In the genomic region with DNA sequence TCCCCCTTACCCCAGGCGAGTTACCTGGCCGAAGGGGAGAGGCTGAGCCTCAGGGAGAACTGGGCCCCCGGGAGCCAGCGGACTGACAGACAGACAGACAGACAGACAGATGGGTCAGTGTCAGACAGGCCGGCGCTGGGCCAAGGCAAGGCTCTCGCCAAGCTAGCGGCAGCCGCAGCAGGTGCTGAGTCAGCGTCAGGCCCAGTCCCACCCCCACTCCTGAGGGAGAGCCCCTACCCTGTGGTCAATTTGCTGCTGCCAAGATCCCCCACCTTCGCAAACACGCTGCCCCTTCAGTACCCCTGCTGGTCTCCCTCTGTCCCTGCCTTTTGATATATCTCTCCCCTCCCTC, we compare ENCODE assay signal across 10 cellular contexts. TPM values are rescaled to one million over a fixed set of nuclear protein-coding genes. Genes with fewer than 3 reads are reported as not detected.
DNase-seq lines count a peak whose midpoint lies in the region; ATAC-seq and TF ChIP-seq lines count a peak whose summit lies in the region.
"Had no signal": no experiment of that assay in that cellular context is flagged by ENCODE, and none has a peak within 500 bp of the region (broad histone marks: within the 10 kb centered on the region; RNA-seq: fewer than 3 reads in every experiment).

No MANE protein-coding gene starts in this region.

- POLR2A ChIA-PET in CD4-positive, alpha-beta T cell (lab: Charles Lee) = interaction anchor here (0.7 to 9.0 kb wide), 10 partner anchors 13 to 246 kb away, joined by 3 to 156 read pairs (median 6); partner anchors contain the start of genes ACAP1, POLR2A, SLC35G6 and SOX15

- H3K27ac ChIP-seq in CD4-positive, alpha-beta T cell (ENCODE audit: low read depth, low read length) = no peak overlapping the region
- H3K27ac ChIP-seq in HUES48 (ENCODE audit: low read depth, low read length) = peak overlapping the region; percentile 86

- H3K9ac ChIP-seq in HUES48 (ENCODE audit: low read depth, low read length) = peak overlapping the region; percentile 93; the same call in 1 of the 2 replicates

- no peak for DNase-seq in CD4-positive, alpha-beta T cell
- peak; percentile 79 for DNase-seq in astrocyte of the hippocampus (ENCODE audit: low read depth, low spot score)
- no peak for DNase-seq in memory B cell (ENCODE audit: low spot score in 2 of 2)
- DNase-seq in cerebellar nuclear complex (lab: John Stamatoyannopoulos, UW) = no peak
- DNase-seq in occipital lobe (lab: John Stamatoyannopoulos, UW) = no peak
- DNase-seq in NCI-H1694 treated with DMSO at 0.1 percent for 48 hours (lab: John Stamatoyannopoulos, UW) = no peak

- peaks cover 73% of the 10 kb centered on the region for H3K27me3 ChIP-seq in CD4-positive, alpha-beta T cell (ENCODE audit: control insufficient read depth, insufficient read depth, low read length)
- H3K27me3 ChIP-seq in HUES48 (ENCODE audit: control insufficient read depth, insufficient read depth, low read length) = peaks cover 24% of the 10 kb centered on the region

- H3K4me1 ChIP-seq in HUES48 (ENCODE audit: control insufficient read depth, insufficient read depth, low read length) = peaks cover 31% of the 10 kb centered on the region

- H3K36me3 ChIP-seq in HUES48 (ENCODE audit: control insufficient read depth, insufficient read depth, low read length) = no peaks in the 10 kb centered on the region

- intact Hi-C loops in CD4-positive, alpha-beta T cell (cut with DNase I, micrococcal nuclease) = no loop called here

- peak overlapping the region; percentile 45 for H3K4me3 Mint-ChIP-seq in CD4-positive, alpha-beta T cell
- H3K4me3 Mint-ChIP-seq in memory B cell = no peak overlapping the region

- H3K27me3 Mint-ChIP-seq in CD4-positive, alpha-beta T cell = peaks cover 68% of the 10 kb centered on the region
- peaks cover 36% of the 10 kb centered on the region for H3K27me3 Mint-ChIP-seq in memory B cell

- no peaks in the 10 kb centered on the region for H3K9me3 ChIP-seq in CD4-positive, alpha-beta T cell (ENCODE audit: control insufficient read depth, low read length)
- H3K9me3 ChIP-seq in HUES48 (ENCODE audit: control insufficient read depth, insufficient read depth, low read length) = no peaks in the 10 kb centered on the region

- CTCF ChIA-PET in CD4-positive, alpha-beta T cell (lab: Charles Lee) = interaction anchor here (0.7 to 1.9 kb wide), 3 partner anchors 44 to 395 kb away, joined by 3 to 5 read pairs (median 3); partner anchors contain the start of gene POLR2A

- H3K4me3 ChIP-seq in HUES48 (ENCODE audit: low read depth, low read length) = peak overlapping the region; percentile 92

- no peaks in the 10 kb centered on the region for H3K36me3 Mint-ChIP-seq in CD4-positive, alpha-beta T cell (ENCODE audit: low read depth)
- peaks cover 6% of the 10 kb centered on the region for H3K36me3 Mint-ChIP-seq in memory B cell

- H3K9me3 Mint-ChIP-seq in CD4-positive, alpha-beta T cell = no peaks in the 10 kb centered on the region
- no peaks in the 10 kb centered on the region for H3K9me3 Mint-ChIP-seq in memory B cell

- no peak for ATAC-seq in CD4-positive, alpha-beta T cell (ENCODE audit: poor library complexity)
- ATAC-seq in memory B cell (ENCODE audit: low read depth) = no peak
- no peak for ATAC-seq in GM21381 (IDR thresholded peaks at IDR 0.05; ENCODE audit: unreplicated experiment)

- no peak for TF ChIP-seq CTCF in CD4-positive, alpha-beta T cell (IDR thresholded peaks at IDR 0.05)

- no peak overlapping the region for H3K27ac Mint-ChIP-seq in CD4-positive, alpha-beta T cell
- peak overlapping the region; percentile 14 for H3K27ac Mint-ChIP-seq in memory B cell

- H3K4me1 Mint-ChIP-seq in CD4-positive, alpha-beta T cell (ENCODE audit: low read depth) = peaks cover 51% of the 10 kb centered on the region
- peaks cover 32% of the 10 kb centered on the region for H3K4me1 Mint-ChIP-seq in memory B cell

RNA-seq across cellular contexts. Expression of gene FGF11, which starts 1.5 kb away (rescaled TPM):
- total RNA-seq in CD4-positive, alpha-beta T cell = 1 to 10 TPM; 1.5 to 1.7 TPM
- 18.2 TPM for total RNA-seq in occipital lobe

RNA-seq across cellular contexts. Expression of gene CHRNB1, which starts 4.1 kb away (rescaled TPM):
- 1 to 10 TPM; 1.6 to 2.2 TPM for total RNA-seq in CD4-positive, alpha-beta T cell
- total RNA-seq in occipital lobe = 17.2 TPM

RNA-seq across cellular contexts. Expression of gene TMEM102, which starts 5.6 kb away (rescaled TPM):
- 1 to 10 TPM; 6.8 to 7.1 TPM for total RNA-seq in CD4-positive, alpha-beta T cell
- total RNA-seq in occipital lobe = 3.7 TPM

RNA-seq across cellular contexts. Expression of gene SPEM3, which starts 12.1 kb away (rescaled TPM):
- not detected for total RNA-seq in CD4-positive, alpha-beta T cell
- not detected for total RNA-seq in occipital lobe
- total RNA-seq: fibroblast of villous mesenchyme, urinary bladder had no signal

RNA-seq across cellular contexts. Expression of gene SPEM2, which starts 15.4 kb away (rescaled TPM):
- not detected for total RNA-seq in CD4-positive, alpha-beta T cell
- not detected for total RNA-seq in occipital lobe
- total RNA-seq: fibroblast of villous mesenchyme, urinary bladder had no signal
